2 cellular contexts compared by ENCODE assay signal in the genomic region with DNA sequence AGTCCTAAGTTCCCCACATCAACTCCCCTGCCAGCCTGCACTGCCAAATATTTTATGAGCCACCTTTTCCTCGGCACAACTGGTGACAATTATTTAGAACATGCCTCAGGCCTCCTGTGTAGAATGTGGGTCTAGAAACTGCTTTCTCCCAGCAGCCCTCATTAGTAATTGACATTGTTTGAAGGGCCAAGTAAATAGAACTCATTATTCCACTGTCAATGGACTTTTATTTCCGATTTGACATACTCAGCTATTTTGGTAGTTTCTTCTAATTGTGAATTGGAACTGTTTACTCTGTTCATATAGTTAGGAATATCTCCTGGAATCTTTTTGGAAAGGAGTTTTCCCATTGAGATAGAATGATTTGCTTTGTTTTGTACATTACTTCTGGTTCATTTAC.
TF ChIP-seq lines count a peak whose summit lies in the region.

No MANE protein-coding gene starts in this region.

TF ChIP-seq in HepG2, 621 proteins besides CTCF, POLR2A, EP300 and RAD21:
- TF ChIP-seq, protein P1, sequence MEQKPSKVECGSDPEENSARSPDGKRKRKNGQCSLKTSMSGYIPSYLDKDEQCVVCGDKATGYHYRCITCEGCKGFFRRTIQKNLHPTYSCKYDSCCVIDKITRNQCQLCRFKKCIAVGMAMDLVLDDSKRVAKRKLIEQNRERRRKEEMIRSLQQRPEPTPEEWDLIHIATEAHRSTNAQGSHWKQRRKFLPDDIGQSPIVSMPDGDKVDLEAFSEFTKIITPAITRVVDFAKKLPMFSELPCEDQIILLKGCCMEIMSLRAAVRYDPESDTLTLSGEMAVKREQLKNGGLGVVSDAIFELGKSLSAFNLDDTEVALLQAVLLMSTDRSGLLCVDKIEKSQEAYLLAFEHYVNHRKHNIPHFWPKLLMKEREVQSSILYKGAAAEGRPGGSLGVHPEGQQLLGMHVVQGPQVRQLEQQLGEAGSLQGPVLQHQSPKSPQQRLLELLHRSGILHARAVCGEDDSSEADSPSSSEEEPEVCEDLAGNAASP (CRISPR knock-in tag; IDR thresholded peaks at IDR 0.05; ENCODE audit: borderline replicate concordance) = no peak
- TF ChIP-seq ZNF792 (CRISPR knock-in tag; IDR thresholded peaks at IDR 0.05) = no peak
- TF ChIP-seq NR2C2 (CRISPR knock-in tag; IDR thresholded peaks at IDR 0.05; ENCODE audit: borderline replicate concordance) = no peak
- no peak for TF ChIP-seq ETS1 (CRISPR knock-in tag; IDR thresholded peaks at IDR 0.05)
- TF ChIP-seq MAFK (conservative IDR thresholded peaks at IDR 0.05 in 1 of 2, IDR thresholded peaks at IDR 0.05 in 1 of 2; ENCODE audit: low read length in 2 of 2) = peak; percentile 29 to 67; a peak in 3 of 4 replicates
- TF ChIP-seq NFKB2 (CRISPR knock-in tag; IDR thresholded peaks at IDR 0.05; ENCODE audit: borderline replicate concordance) = no peak
- no peak for TF ChIP-seq MBNL3 (CRISPR knock-in tag; conservative IDR thresholded peaks at IDR 0.05)
- TF ChIP-seq ZKSCAN5 (CRISPR knock-in tag; IDR thresholded peaks at IDR 0.05) = no peak
- TF ChIP-seq ZFAT (CRISPR knock-in tag; conservative IDR thresholded peaks at IDR 0.05) = no peak
- TF ChIP-seq MAFF (IDR thresholded peaks at IDR 0.05; ENCODE audit: low read depth, low read length) = peak; percentile 33; the same call in 1 of the 2 replicates

TF ChIP-seq in K562, 482 proteins besides CTCF, POLR2A, EP300 and RAD21:
- TF ChIP-seq C11orf30 (IDR thresholded peaks at IDR 0.05; ENCODE audit: low read depth) (peak; percentile 32; the same call in 1 of the 2 replicates), ZNF316 (IDR thresholded peaks at IDR 0.05) (peak; percentile 62)
- TF ChIP-seq, protein P2, sequence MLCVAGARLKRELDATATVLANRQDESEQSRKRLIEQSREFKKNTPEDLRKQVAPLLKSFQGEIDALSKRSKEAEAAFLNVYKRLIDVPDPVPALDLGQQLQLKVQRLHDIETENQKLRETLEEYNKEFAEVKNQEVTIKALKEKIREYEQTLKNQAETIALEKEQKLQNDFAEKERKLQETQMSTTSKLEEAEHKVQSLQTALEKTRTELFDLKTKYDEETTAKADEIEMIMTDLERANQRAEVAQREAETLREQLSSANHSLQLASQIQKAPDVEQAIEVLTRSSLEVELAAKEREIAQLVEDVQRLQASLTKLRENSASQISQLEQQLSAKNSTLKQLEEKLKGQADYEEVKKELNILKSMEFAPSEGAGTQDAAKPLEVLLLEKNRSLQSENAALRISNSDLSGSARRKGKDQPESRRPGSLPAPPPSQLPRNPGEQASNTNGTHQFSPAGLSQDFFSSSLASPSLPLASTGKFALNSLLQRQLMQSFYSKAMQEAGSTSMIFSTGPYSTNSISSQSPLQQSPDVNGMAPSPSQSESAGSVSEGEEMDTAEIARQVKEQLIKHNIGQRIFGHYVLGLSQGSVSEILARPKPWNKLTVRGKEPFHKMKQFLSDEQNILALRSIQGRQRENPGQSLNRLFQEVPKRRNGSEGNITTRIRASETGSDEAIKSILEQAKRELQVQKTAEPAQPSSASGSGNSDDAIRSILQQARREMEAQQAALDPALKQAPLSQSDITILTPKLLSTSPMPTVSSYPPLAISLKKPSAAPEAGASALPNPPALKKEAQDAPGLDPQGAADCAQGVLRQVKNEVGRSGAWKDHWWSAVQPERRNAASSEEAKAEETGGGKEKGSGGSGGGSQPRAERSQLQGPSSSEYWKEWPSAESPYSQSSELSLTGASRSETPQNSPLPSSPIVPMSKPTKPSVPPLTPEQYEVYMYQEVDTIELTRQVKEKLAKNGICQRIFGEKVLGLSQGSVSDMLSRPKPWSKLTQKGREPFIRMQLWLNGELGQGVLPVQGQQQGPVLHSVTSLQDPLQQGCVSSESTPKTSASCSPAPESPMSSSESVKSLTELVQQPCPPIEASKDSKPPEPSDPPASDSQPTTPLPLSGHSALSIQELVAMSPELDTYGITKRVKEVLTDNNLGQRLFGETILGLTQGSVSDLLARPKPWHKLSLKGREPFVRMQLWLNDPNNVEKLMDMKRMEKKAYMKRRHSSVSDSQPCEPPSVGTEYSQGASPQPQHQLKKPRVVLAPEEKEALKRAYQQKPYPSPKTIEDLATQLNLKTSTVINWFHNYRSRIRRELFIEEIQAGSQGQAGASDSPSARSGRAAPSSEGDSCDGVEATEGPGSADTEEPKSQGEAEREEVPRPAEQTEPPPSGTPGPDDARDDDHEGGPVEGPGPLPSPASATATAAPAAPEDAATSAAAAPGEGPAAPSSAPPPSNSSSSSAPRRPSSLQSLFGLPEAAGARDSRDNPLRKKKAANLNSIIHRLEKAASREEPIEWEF (CRISPR knock-in tag; IDR thresholded peaks at IDR 0.05) = no peak
